17 cellular contexts compared by ENCODE assay signal in the genomic region with DNA sequence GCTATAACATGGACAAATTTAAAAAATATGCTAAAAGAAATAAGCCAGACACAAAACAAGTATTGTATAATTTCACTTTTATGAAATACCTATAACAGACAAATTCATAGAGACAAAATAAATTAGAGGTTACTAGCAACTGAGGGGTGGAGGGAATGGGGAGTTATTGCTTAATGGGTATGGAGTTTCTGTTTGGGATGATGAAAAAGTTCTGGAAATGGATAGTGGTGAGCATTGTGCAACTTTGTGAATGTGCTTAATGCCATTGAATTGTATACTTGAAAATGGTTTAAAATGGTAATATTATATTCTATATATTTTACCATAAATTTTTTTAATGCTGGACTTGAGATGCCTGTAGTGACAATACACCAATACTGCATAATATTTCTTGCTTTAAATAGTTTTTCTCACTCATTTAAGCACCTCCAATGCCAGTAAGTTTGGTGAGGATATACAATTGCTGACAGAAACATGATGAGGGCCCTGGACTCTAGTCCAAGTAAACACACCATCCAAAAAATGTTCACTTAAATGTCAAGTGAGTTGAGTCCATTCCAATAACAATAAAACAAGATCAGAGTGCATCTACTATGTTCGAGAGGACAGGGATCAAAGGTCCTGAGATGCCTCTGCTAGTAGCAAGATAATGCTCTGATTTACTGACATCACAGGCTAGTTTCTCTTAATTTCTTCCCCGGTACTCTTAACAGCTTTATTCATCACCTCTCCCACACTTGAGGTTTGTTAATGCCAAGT.
DNase-seq lines count a peak whose midpoint lies in the region; ATAC-seq and TF ChIP-seq lines count a peak whose summit lies in the region.
"Had no signal": no experiment of that assay in that cellular context is flagged by ENCODE, and none has a peak within 500 bp of the region (broad histone marks: within the 10 kb centered on the region; RNA-seq: fewer than 3 reads in every experiment).

No MANE protein-coding gene starts in this region.

- intact Hi-C loops in heart left ventricle (cut with DNase I) = no loop called here

- TF ChIP-seq CTCF in AG10803 (conservative IDR thresholded peaks at IDR 0.05; ENCODE audit: low read length) = no peak
- no peak for TF ChIP-seq CTCF in heart left ventricle (IDR thresholded peaks at IDR 0.05)
- no peak for TF ChIP-seq CTCF in osteoblast (IDR thresholded peaks at IDR 0.05; ENCODE audit: extremely low read depth, low read depth, low read length)
- TF ChIP-seq CTCF in endodermal cell (conservative IDR thresholded peaks at IDR 0.05) = no peak
- no peak for TF ChIP-seq CTCF in RWPE1 (conservative IDR thresholded peaks at IDR 0.05; ENCODE audit: low read depth)

- CTCF ChIA-PET in RWPE1 (lab: Yijun Ruan, JAX) = no interaction called here

- TF ChIP-seq POLR2A in heart left ventricle (IDR thresholded peaks at IDR 0.05) = no peak

- H2AFZ ChIP-seq in osteoblast (ENCODE audit: low read length) = no peak overlapping the region

- peak; percentile 54 for DNase-seq in AG10803 (ENCODE audit: low read depth)
- peak; percentile 87 for DNase-seq in adipocyte (ENCODE audit: low read depth)
- no peak for DNase-seq in heart left ventricle
- DNase-seq in osteoblast (ENCODE audit: insufficient read length, low spot score, missing footprints) = no peak
- DNase-seq in KG1 (lab: John Stamatoyannopoulos, UW) = no peak
- DNase-seq in middle frontal gyrus (ENCODE audit: extremely low spot score, low spot score) = no peak
- no peak for DNase-seq in endodermal cell
- no peak for DNase-seq in RWPE1 (ENCODE audit: low spot score)
- DNase-seq: activated CD4-positive, alpha-beta T cell treated with anti-CD3 and anti-CD28 coated beads, Interleukin-2, amount 10 ng/mL, durations not matched to agents 7 days and 5 days; activated T-cell treated with anti-CD3 and anti-CD28 coated beads, Interleukin-2, amount 50 U/mL, for 24 hours; head of caudate nucleus; NCI-H2029 treated with DMSO at 0.1 percent for 48 hours; NCI-H69; stimulated activated naive CD8-positive, alpha-beta T cell treated with anti-CD3 and anti-CD28 coated beads, Interleukin-15, amount 100 ng/mL, for 72 hours had no signal

- ATAC-seq in heart left ventricle = peak in 3 of 4 donors; percentile 19 to 75 (median 63)
- ATAC-seq: HCT116; stimulated activated naive CD8-positive, alpha-beta T cell treated with anti-CD3 and anti-CD28 coated beads, Interleukin-15, amount 100 ng/mL, for 72 hours had no signal

- no peaks in the 10 kb centered on the region for H3K9me3 ChIP-seq in adipocyte (ENCODE audit: control insufficient read depth, low read length)
- H3K9me3 ChIP-seq in heart left ventricle = no peaks in the 10 kb centered on the region
- H3K9me3 ChIP-seq in osteoblast (ENCODE audit: low read depth, low read length) = no peaks in the 10 kb centered on the region
- H3K9me3 ChIP-seq in endodermal cell (ENCODE audit: control insufficient read depth, low read length) = no peaks in the 10 kb centered on the region

- H3K9me3 Mint-ChIP-seq in endodermal cell = no peaks in the 10 kb centered on the region
- H3K9me3 Mint-ChIP-seq: activated CD4-positive, alpha-beta T cell treated with anti-CD3 and anti-CD28 coated beads, Interleukin-2, amount 10 ng/mL, durations not matched to agents 7 days and 5 days; activated T-cell treated with anti-CD3 and anti-CD28 coated beads, Interleukin-2, amount 50 U/mL, for 24 hours; stimulated activated naive CD8-positive, alpha-beta T cell treated with anti-CD3 and anti-CD28 coated beads, Interleukin-15, amount 100 ng/mL, for 72 hours had no signal

- POLR2A ChIA-PET in RWPE1 (lab: Yijun Ruan, JAX; ENCODE audit: low non-redundant PET) = no interaction called here

- H3K79me2 ChIP-seq in osteoblast (ENCODE audit: insufficient read depth, low read length) = peaks cover 54% of the 10 kb centered on the region

- WGBS in heart left ventricle, 4 donors = 14 to 22% (median 19%) methylated on average over 2 of the region's 2 CpGs
- 93 to 100% methylated on average over 1 to 2 of the region's 2 CpGs for WGBS in endodermal cell (ENCODE audit: insufficient coverage in 1 of 2, insufficient read length in 1 of 2), 2 experiments

- H3K27me3 Mint-ChIP-seq in endodermal cell (ENCODE audit: insufficient read depth) = no peaks in the 10 kb centered on the region
- H3K27me3 Mint-ChIP-seq: activated CD4-positive, alpha-beta T cell treated with anti-CD3 and anti-CD28 coated beads, Interleukin-2, amount 10 ng/mL, durations not matched to agents 7 days and 5 days; activated T-cell treated with anti-CD3 and anti-CD28 coated beads, Interleukin-2, amount 50 U/mL, for 24 hours; stimulated activated naive CD8-positive, alpha-beta T cell treated with anti-CD3 and anti-CD28 coated beads, Interleukin-15, amount 100 ng/mL, for 72 hours had no signal

- H3K4me2 ChIP-seq in osteoblast (ENCODE audit: insufficient read depth, low read length) = peak overlapping the region; percentile 6

- no peak overlapping the region for H3K27ac Mint-ChIP-seq in endodermal cell
- H3K27ac Mint-ChIP-seq: activated CD4-positive, alpha-beta T cell treated with anti-CD3 and anti-CD28 coated beads, Interleukin-2, amount 10 ng/mL, durations not matched to agents 7 days and 5 days; activated T-cell treated with anti-CD3 and anti-CD28 coated beads, Interleukin-2, amount 50 U/mL, for 24 hours; stimulated activated naive CD8-positive, alpha-beta T cell treated with anti-CD3 and anti-CD28 coated beads, Interleukin-15, amount 100 ng/mL, for 72 hours had no signal

- H3K36me3 ChIP-seq in adipocyte (ENCODE audit: control insufficient read depth, insufficient read depth, low read length, severe bottlenecking) (peaks cover 15% of the 10 kb centered on the region), heart left ventricle (peaks cover 0 to 12% (median 0%) of the 10 kb centered on the region in 9 donors), osteoblast (ENCODE audit: insufficient read depth, low read length) (no peaks in the 10 kb centered on the region), endodermal cell (ENCODE audit: control insufficient read depth, insufficient read depth, low read length) (peaks cover 7% of the 10 kb centered on the region)

- no peak overlapping the region for H3K4me3 Mint-ChIP-seq in endodermal cell
- H3K4me3 Mint-ChIP-seq: activated CD4-positive, alpha-beta T cell treated with anti-CD3 and anti-CD28 coated beads, Interleukin-2, amount 10 ng/mL, durations not matched to agents 7 days and 5 days; activated T-cell treated with anti-CD3 and anti-CD28 coated beads, Interleukin-2, amount 50 U/mL, for 24 hours; stimulated activated naive CD8-positive, alpha-beta T cell treated with anti-CD3 and anti-CD28 coated beads, Interleukin-15, amount 100 ng/mL, for 72 hours had no signal

- H3K27ac ChIP-seq in heart left ventricle = peak overlapping the region in 9 of 12 donors; percentile 1 to 55 (median 20)
- no peak overlapping the region for H3K27ac ChIP-seq in osteoblast (ENCODE audit: low read depth, low read length)
- no peak overlapping the region for H3K27ac ChIP-seq in endodermal cell (ENCODE audit: low read depth, low read length)
- H3K27ac ChIP-seq in RWPE1 = no peak overlapping the region
- H3K27ac ChIP-seq: HL-60 had no signal

- H3K4me1 ChIP-seq in adipocyte (ENCODE audit: control insufficient read depth, insufficient read depth, low read length) (peaks cover 54% of the 10 kb centered on the region), heart left ventricle (peaks cover 10 to 76% (median 48%) of the 10 kb centered on the region in 12 donors), osteoblast (ENCODE audit: insufficient read depth, low read length) (peaks cover 28% of the 10 kb centered on the region), endodermal cell (ENCODE audit: control insufficient read depth, insufficient read depth, low read length) (peaks cover 21% of the 10 kb centered on the region)

- H4K20me1 ChIP-seq in osteoblast (ENCODE audit: insufficient read depth, low read length) = peaks cover 28% of the 10 kb centered on the region

- H3K9ac ChIP-seq in adipocyte (ENCODE audit: low read length) = peak overlapping the region; percentile 33
- no peak overlapping the region for H3K9ac ChIP-seq in endodermal cell (ENCODE audit: extremely low read depth, low read length, poor library complexity, severe bottlenecking)

- H3K36me3 Mint-ChIP-seq in endodermal cell (ENCODE audit: low read depth) = peaks cover 12% of the 10 kb centered on the region

- H3K27me3 ChIP-seq in adipocyte (replicated peaks; ENCODE audit: control insufficient read depth, insufficient read depth, low read length) (no peaks in the 10 kb centered on the region), heart left ventricle (no peaks in the 10 kb centered on the region), osteoblast (ENCODE audit: insufficient read depth, low read length) (no peaks in the 10 kb centered on the region), endodermal cell (ENCODE audit: control insufficient read depth, insufficient read depth, low read length, poor library complexity, severe bottlenecking) (no peaks in the 10 kb centered on the region)

- H3K4me1 Mint-ChIP-seq in endodermal cell = peaks cover 33% of the 10 kb centered on the region

- H3K4me3 ChIP-seq in AG10803 (ENCODE audit: low read length) = no peak overlapping the region
- peak overlapping the region; percentile 45 for H3K4me3 ChIP-seq in adipocyte (ENCODE audit: low read length)
- H3K4me3 ChIP-seq in heart left ventricle = no peak overlapping the region
- H3K4me3 ChIP-seq in osteoblast (ENCODE audit: insufficient read depth, low read length) = no peak overlapping the region
- no peak overlapping the region for H3K4me3 ChIP-seq in endodermal cell (ENCODE audit: low read length)
- H3K4me3 ChIP-seq: skin epidermis had no signal

Comparison
In these comparisons a context has a peak if more than half of its experiments do, and no peak if none do; other contexts are left out.
1. DNase-seq: peak in AG10803 (single experiment) and adipocyte (single experiment); none in heart left ventricle (0 of 5), osteoblast (single experiment), KG1 (single experiment), middle frontal gyrus (single experiment), endodermal cell (single experiment) and RWPE1 (single experiment).
2. H3K27ac ChIP-seq: peak in heart left ventricle (9 of 12); none in osteoblast (single experiment), endodermal cell (single experiment) and RWPE1 (single experiment).